In genomic region chr5:1097381-1097893, GRCh38 we compare ENCODE assay signal across 1 cellular context.
TF ChIP-seq lines count a peak whose summit lies in the region.

No MANE protein-coding gene starts in this region.

TF ChIP-seq in WTC11, 78 proteins besides CTCF, POLR2A, EP300 and RAD21 (continued from another document):
- TF ChIP-seq, protein P1, sequence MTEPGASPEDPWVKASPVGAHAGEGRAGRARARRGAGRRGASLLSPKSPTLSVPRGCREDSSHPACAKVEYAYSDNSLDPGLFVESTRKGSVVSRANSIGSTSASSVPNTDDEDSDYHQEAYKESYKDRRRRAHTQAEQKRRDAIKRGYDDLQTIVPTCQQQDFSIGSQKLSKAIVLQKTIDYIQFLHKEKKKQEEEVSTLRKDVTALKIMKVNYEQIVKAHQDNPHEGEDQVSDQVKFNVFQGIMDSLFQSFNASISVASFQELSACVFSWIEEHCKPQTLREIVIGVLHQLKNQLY (CRISPR knock-in tag; IDR thresholded peaks at IDR 0.05), result no peak
- TF ChIP-seq NR3C1 (CRISPR knock-in tag; conservative IDR thresholded peaks at IDR 0.05; ENCODE audit: low read depth), result no peak
- TF ChIP-seq HMGXB4 (CRISPR knock-in tag; IDR thresholded peaks at IDR 0.05), result no peak
- no peak for TF ChIP-seq MAX (CRISPR knock-in tag; IDR thresholded peaks at IDR 0.05)
- no peak for TF ChIP-seq E2F5 (CRISPR knock-in tag; IDR thresholded peaks at IDR 0.05)
- TF ChIP-seq ATF1 (CRISPR knock-in tag; IDR thresholded peaks at IDR 0.05), result no peak
- no peak for TF ChIP-seq PRDM15 (CRISPR knock-in tag; IDR thresholded peaks at IDR 0.05)
- TF ChIP-seq, protein P2, sequence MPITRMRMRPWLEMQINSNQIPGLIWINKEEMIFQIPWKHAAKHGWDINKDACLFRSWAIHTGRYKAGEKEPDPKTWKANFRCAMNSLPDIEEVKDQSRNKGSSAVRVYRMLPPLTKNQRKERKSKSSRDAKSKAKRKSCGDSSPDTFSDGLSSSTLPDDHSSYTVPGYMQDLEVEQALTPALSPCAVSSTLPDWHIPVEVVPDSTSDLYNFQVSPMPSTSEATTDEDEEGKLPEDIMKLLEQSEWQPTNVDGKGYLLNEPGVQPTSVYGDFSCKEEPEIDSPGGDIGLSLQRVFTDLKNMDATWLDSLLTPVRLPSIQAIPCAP (CRISPR knock-in tag; IDR thresholded peaks at IDR 0.05), result no peak
- no peak for TF ChIP-seq AR (CRISPR knock-in tag; IDR thresholded peaks at IDR 0.05)
- no peak for TF ChIP-seq FOXK1 (CRISPR knock-in tag; IDR thresholded peaks at IDR 0.05)
- no peak for TF ChIP-seq GRHL2 (CRISPR knock-in tag; IDR thresholded peaks at IDR 0.05; ENCODE audit: insufficient replicate concordance, severe bottlenecking)
